ENCODE assay signal across 1 cellular context in the genomic region with DNA sequence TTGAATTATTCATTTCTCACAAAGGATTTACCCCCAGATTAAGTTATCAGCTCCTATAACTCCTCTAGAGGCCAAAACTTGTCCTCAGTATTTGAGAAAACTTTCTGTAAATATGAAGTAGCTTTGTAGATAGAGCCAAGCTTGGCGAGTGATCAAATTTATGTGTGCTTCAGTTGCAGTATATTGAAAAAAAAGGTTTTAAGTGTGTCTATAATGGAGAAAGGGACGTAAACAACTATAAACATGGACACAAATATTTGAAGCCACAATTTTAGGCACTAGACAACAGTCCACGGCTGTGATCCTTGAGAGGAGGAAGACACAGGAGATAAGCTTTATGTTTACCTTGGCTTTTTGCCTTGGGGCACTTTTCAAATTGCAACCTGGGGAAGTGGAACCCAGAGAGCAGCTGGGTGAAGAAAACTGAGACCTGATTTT.
TF ChIP-seq lines count a peak whose summit lies in the region.

No MANE protein-coding gene starts in this region.

TF ChIP-seq in liver, 16 proteins besides CTCF, POLR2A, EP300 and RAD21 (continued from another document):
- TF ChIP-seq, protein P1, sequence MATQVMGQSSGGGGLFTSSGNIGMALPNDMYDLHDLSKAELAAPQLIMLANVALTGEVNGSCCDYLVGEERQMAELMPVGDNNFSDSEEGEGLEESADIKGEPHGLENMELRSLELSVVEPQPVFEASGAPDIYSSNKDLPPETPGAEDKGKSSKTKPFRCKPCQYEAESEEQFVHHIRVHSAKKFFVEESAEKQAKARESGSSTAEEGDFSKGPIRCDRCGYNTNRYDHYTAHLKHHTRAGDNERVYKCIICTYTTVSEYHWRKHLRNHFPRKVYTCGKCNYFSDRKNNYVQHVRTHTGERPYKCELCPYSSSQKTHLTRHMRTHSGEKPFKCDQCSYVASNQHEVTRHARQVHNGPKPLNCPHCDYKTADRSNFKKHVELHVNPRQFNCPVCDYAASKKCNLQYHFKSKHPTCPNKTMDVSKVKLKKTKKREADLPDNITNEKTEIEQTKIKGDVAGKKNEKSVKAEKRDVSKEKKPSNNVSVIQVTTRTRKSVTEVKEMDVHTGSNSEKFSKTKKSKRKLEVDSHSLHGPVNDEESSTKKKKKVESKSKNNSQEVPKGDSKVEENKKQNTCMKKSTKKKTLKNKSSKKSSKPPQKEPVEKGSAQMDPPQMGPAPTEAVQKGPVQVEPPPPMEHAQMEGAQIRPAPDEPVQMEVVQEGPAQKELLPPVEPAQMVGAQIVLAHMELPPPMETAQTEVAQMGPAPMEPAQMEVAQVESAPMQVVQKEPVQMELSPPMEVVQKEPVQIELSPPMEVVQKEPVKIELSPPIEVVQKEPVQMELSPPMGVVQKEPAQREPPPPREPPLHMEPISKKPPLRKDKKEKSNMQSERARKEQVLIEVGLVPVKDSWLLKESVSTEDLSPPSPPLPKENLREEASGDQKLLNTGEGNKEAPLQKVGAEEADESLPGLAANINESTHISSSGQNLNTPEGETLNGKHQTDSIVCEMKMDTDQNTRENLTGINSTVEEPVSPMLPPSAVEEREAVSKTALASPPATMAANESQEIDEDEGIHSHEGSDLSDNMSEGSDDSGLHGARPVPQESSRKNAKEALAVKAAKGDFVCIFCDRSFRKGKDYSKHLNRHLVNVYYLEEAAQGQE (IDR thresholded peaks at IDR 0.05) = peak; percentile 17
- peak in 1 of 2 donors; percentile 30 for TF ChIP-seq JUND (IDR thresholded peaks at IDR 0.05)
